ENCODE assay signal across 20 cellular contexts in genomic region chr7:33725641-33726040, GRCh38.
"Had no signal": no experiment of that assay in that cellular context is flagged by ENCODE, and none has a peak within 500 bp of the region (broad histone marks: within the 10 kb centered on the region; RNA-seq: fewer than 3 reads in every experiment).

No MANE protein-coding gene starts in this region.

- DNase-seq: activated CD4-positive, alpha-beta T cell treated with anti-CD3 and anti-CD28 coated beads, Interleukin-2, amount 10 ng/mL, durations not matched to agents 24 days and 14 days; activated CD8-positive, alpha-beta memory T cell treated with anti-CD3 and anti-CD28 coated beads, Interleukin-2, amount 50 U/mL, for 4 hours; activated CD8-positive, alpha-beta T cell treated with anti-CD3 and anti-CD28 coated beads, Interleukin-2, amount 10 ng/mL, durations not matched to agents 7 days and 5 days; activated naive CD4-positive, alpha-beta T cell treated with anti-CD3 and anti-CD28 coated beads, Interleukin-2, amount 10 ng/mL, durations not matched to agents 7 days and 5 days; activated T-cell treated with anti-CD3 and anti-CD28 coated beads, Interleukin-2, amount 50 U/mL, for 4 hours; cerebellar nuclear complex; cortex of kidney; effector CD8-positive, alpha-beta T cell; foreskin keratinocyte; hippocampal formation; left colon; naive B cell; ovary; stimulated activated naive B cell treated with anti-CD40 and anti-IgM and Interleukin-4, amounts not matched to agents 10 μg/mL and 1 μg/mL and 100 μg/mL, for 72 hours; thyroid gland had no signal

- H3K4me1 ChIP-seq: breast epithelium, foreskin keratinocyte, thyroid gland had no signal

- H3K27me3 ChIP-seq: breast epithelium, foreskin keratinocyte, ovary, SJSA1, thyroid gland had no signal

- H3K36me3 ChIP-seq: breast epithelium, ovary, SJSA1, thyroid gland had no signal

- ATAC-seq: activated CD8-positive, alpha-beta T cell treated with anti-CD3 and anti-CD28 coated beads, Interleukin-2, amount 10 ng/mL, durations not matched to agents 7 days and 5 days; activated T-cell treated with anti-CD3 and anti-CD28 coated beads, Interleukin-2, amount 50 U/mL, for 4 hours; foreskin keratinocyte; left colon; stimulated activated naive B cell treated with anti-CD40 and anti-IgM and Interleukin-4, amounts not matched to agents 10 μg/mL and 1 μg/mL and 100 μg/mL, for 72 hours had no signal

- H3K4me3 ChIP-seq: breast epithelium, lung, ovary, SJSA1, thyroid gland had no signal

- H3K9me3 ChIP-seq: breast epithelium, ovary, SJSA1, thyroid gland had no signal

- H3K27ac ChIP-seq: breast epithelium, foreskin keratinocyte, ovary, SJSA1, thyroid gland had no signal

- FAIRE-seq: astrocyte, islet of Langerhans had no signal
